In the genomic region with DNA sequence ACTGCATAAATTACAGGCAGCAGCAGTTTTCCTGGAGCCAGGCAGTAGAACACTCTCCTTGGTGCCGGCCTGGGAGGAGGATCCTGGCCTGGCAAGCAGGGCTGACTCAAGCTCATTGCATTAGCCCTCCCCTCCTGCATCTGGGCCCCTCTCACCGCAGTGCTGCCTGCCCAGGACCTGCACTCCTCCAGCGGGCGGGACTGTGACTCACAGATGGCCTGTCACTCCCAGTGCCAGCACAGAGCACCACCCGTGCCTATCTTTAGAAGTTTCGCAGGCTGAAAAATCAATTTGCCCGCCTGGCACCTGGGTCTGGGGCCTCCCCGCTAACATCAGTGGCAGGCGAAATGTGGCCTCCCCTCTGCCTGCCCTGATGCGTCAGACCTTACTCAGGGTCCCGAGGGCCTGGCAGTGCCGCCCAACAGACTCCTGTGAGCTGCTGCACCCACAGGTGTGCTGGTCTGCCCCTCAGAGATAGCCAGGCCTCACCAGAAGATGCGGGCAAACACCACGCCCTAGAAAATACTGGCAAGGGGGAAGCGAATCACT, we compare ENCODE assay signal across 8 cellular contexts.
DNase-seq lines count a peak whose midpoint lies in the region; ATAC-seq and TF ChIP-seq lines count a peak whose summit lies in the region.

No MANE protein-coding gene starts in this region.

- TF ChIP-seq CTCF in PC-9 (conservative IDR thresholded peaks at IDR 0.05) (no peak), fibroblast of mammary gland (conservative IDR thresholded peaks at IDR 0.05; ENCODE audit: control insufficient read depth, insufficient read depth, low read depth, low read length) (no peak), prostate gland (IDR thresholded peaks at IDR 0.05) (no peak), WERI-Rb-1 (IDR thresholded peaks at IDR 0.05; ENCODE audit: low read depth, low read length) (no peak), A673 (conservative IDR thresholded peaks at IDR 0.05; ENCODE audit: low read depth, low read length) (no peak)

- no peak overlapping the region for H2AFZ ChIP-seq in PC-9

- H3K4me2 ChIP-seq in PC-9: peak overlapping the region; percentile 65

- no peaks in the 10 kb centered on the region; the same call in 1 of the 2 replicates for H3K79me2 ChIP-seq in PC-9 (ENCODE audit: low read depth)

- no peaks in the 10 kb centered on the region for H3K9me2 ChIP-seq in PC-9 (ENCODE audit: insufficient read depth)

- BruUV-seq in PC-9 (replicated peaks; lab: Mats Ljungman, UMichigan) (no TSS peak), A673 (replicated peaks; lab: Mats Ljungman, UMichigan) (no TSS peak)

- H3K36me3 ChIP-seq in PC-9 (ENCODE audit: low read depth) (no peaks in the 10 kb centered on the region), prostate gland (no peaks in the 10 kb centered on the region), WERI-Rb-1 (no peaks in the 10 kb centered on the region), A673 (ENCODE audit: insufficient read depth, low read length, poor library complexity, severe bottlenecking) (no peaks in the 10 kb centered on the region)

- H3K4me3 ChIP-seq in PC-9: peak overlapping the region; percentile 24; the same call in 1 of the 2 replicates
- no peak overlapping the region for H3K4me3 ChIP-seq in fibroblast of mammary gland (ENCODE audit: control insufficient read depth, low read depth, low read length)
- no peak overlapping the region for H3K4me3 ChIP-seq in prostate gland
- H3K4me3 ChIP-seq in WERI-Rb-1 (ENCODE audit: low read depth, low read length): no peak overlapping the region
- no peak overlapping the region for H3K4me3 ChIP-seq in A673 (ENCODE audit: low read depth, low read length, poor library complexity, severe bottlenecking)

- H3K27ac ChIP-seq in PC-9 (peak overlapping the region; percentile 73), prostate gland (peak overlapping the region; percentile 46 to 63), WERI-Rb-1 (no peak overlapping the region), A673 (ENCODE audit: low read depth, low read length, poor library complexity, severe bottlenecking) (no peak overlapping the region)

- ATAC-seq in GM19467 (IDR thresholded peaks at IDR 0.05; ENCODE audit: unreplicated experiment): no peak

- no peaks in the 10 kb centered on the region for H3K27me3 ChIP-seq in PC-9 (ENCODE audit: insufficient read depth, low read depth)
- H3K27me3 ChIP-seq in prostate gland (replicated peaks; ENCODE audit: insufficient read depth): no peaks in the 10 kb centered on the region
- no peaks in the 10 kb centered on the region for H3K27me3 ChIP-seq in WERI-Rb-1 (ENCODE audit: insufficient read depth, low read depth, severe bottlenecking)
- H3K27me3 ChIP-seq in A673 (replicated peaks; ENCODE audit: insufficient read depth, low read depth, low read length, poor library complexity): no peaks in the 10 kb centered on the region

- H3K9me3 ChIP-seq in PC-9 (ENCODE audit: insufficient read depth, low read depth) (no peaks in the 10 kb centered on the region), prostate gland (no peaks in the 10 kb centered on the region), WERI-Rb-1 (ENCODE audit: severe bottlenecking) (no peaks in the 10 kb centered on the region), A673 (ENCODE audit: low read depth, low read length, poor library complexity, severe bottlenecking) (no peaks in the 10 kb centered on the region)

- peaks cover 36% of the 10 kb centered on the region for H3F3A ChIP-seq in PC-9 (ENCODE audit: insufficient read depth, low read depth)

- TF ChIP-seq POLR2A in prostate gland (IDR thresholded peaks at IDR 0.05): no peak

- H4K20me1 ChIP-seq in PC-9 (ENCODE audit: insufficient read depth): no peaks in the 10 kb centered on the region

- CTCF ChIA-PET in PC-9 (lab: Charles Lee) (no interaction called here), A673 (lab: Charles Lee) (no interaction called here)

- intact Hi-C loops in PC-9 (cut with micrococcal nuclease; ENCODE audit: unreplicated experiment): loop anchor here (1.0 to 10.0 kb wide), 5 partner anchors 68 to 339 kb away; no protein-coding TSS in a partner anchor
- intact Hi-C loops in prostate gland (cut with DNase I): no loop called here
- intact Hi-C loops in A673 (cut with micrococcal nuclease; ENCODE audit: unreplicated experiment): no loop called here

- H3K4me1 ChIP-seq in PC-9 (replicated peaks; ENCODE audit: insufficient read depth) (peaks cover 47% of the 10 kb centered on the region), prostate gland (replicated peaks) (no peaks in the 10 kb centered on the region), A673 (ENCODE audit: insufficient read depth, low read length, poor library complexity, severe bottlenecking) (no peaks in the 10 kb centered on the region)

- WGBS in prostate gland: 65% methylated on average over 15 of the region's 15 CpGs

- DNase-seq in GM04503 (ENCODE audit: low read depth) (peak; percentile 70), PC-9 (peak; percentile 92 to 93), fibroblast of mammary gland (ENCODE audit: low read depth) (peak; percentile 80), prostate gland (ENCODE audit: low spot score) (peak; percentile 26), WERI-Rb-1 (no peak), A673 (ENCODE audit: low spot score) (no peak)
- no peak for DNase-seq in activated naive CD4-positive, alpha-beta T cell treated with Interleukin-2 at 50 U/mL for 16 hours

- POLR2A ChIA-PET in PC-9 (lab: Charles Lee; ENCODE audit: unreplicated experiment) (interaction anchor here (0.6 kb wide), 1 partner anchor 121 kb away, joined by 6 read pairs; no protein-coding TSS in a partner anchor), A673 (lab: Charles Lee; ENCODE audit: low non-redundant PET) (no interaction called here)

Comparison
In these comparisons a context has a peak if more than half of its experiments do, and no peak if none do; other contexts are left out.
1. DNase-seq: peak in GM04503 (single experiment), PC-9 (2 of 2), fibroblast of mammary gland (single experiment) and prostate gland (single experiment); none in WERI-Rb-1 (single experiment), activated naive CD4-positive, alpha-beta T cell treated with Interleukin-2 at 50 U/mL for 16 hours (single experiment) and A673 (single experiment).
2. H3K27ac ChIP-seq: peak in PC-9 (single experiment) and prostate gland (2 of 2); none in WERI-Rb-1 (single experiment) and A673 (single experiment).